12 cellular contexts compared by ENCODE assay signal in genomic region chr12:119593578-119594398, GRCh38. TPM values are rescaled to one million over a fixed set of nuclear protein-coding genes. Genes with fewer than 3 reads are reported as not detected.
DNase-seq lines count a peak whose midpoint lies in the region; ATAC-seq and TF ChIP-seq lines count a peak whose summit lies in the region.
"Had no signal": no experiment of that assay in that cellular context is flagged by ENCODE, and none has a peak within 500 bp of the region (broad histone marks: within the 10 kb centered on the region; RNA-seq: fewer than 3 reads in every experiment).

Gene TMEM233 (plus strand): TSS chr12:119593774. CDS start chr12:119593849, 75 bp downstream.

- intact Hi-C loops in Right ventricle myocardium inferior (cut with DNase I) (no loop called here), cardiac septum (cut with DNase I) (no loop called here)

- H3K4me1 Mint-ChIP-seq in glutamatergic neuron (ENCODE audit: low read depth, unreplicated experiment) (peaks cover 2% of the 10 kb centered on the region), nephron (peaks cover 20% of the 10 kb centered on the region)

- H3K4me3 Mint-ChIP-seq in glutamatergic neuron (ENCODE audit: unreplicated experiment) (peak within 1 kb of the TSS; percentile 96), nephron (peak within 1 kb of the TSS; percentile 73 to 85 (median 83))

- peak; percentile 37 for ATAC-seq in Right ventricle myocardium inferior
- ATAC-seq: activated CD4-positive, CD25-positive, alpha-beta regulatory T cell treated with anti-CD3 and anti-CD28 coated beads, Interleukin-2, amount 50 U/mL, for 24 hours had no signal

- H3K27ac Mint-ChIP-seq in glutamatergic neuron (ENCODE audit: unreplicated experiment), result no peak within 1 kb of the TSS
- H3K27ac Mint-ChIP-seq in nephron, result peak within 1 kb of the TSS in 1 of 3 experiments; percentile 25

- peaks cover 39% of the 10 kb centered on the region for H3K27me3 Mint-ChIP-seq in glutamatergic neuron (ENCODE audit: unreplicated experiment)
- peaks cover 88% of the 10 kb centered on the region for H3K27me3 Mint-ChIP-seq in nephron (ENCODE audit: low read depth)

- TF ChIP-seq CTCF in glutamatergic neuron (IDR thresholded peaks at IDR 0.05; ENCODE audit: partially characterized antibody, unreplicated experiment), result no peak
- TF ChIP-seq CTCF in nephron (IDR thresholded peaks at IDR 0.05; ENCODE audit: unreplicated experiment in 3 of 3), result no peak
- TF ChIP-seq CTCF in GM10248 (IDR thresholded peaks at IDR 0.05; ENCODE audit: control extremely low read depth, extremely low read depth, low read depth, missing control alignments), result no peak

- H3K9me3 Mint-ChIP-seq in glutamatergic neuron (ENCODE audit: unreplicated experiment), result peaks cover 2% of the 10 kb centered on the region
- H3K9me3 Mint-ChIP-seq in nephron, result peaks cover 3% of the 10 kb centered on the region

- POLR2A ChIA-PET in GM10248 (lab: Yijun Ruan, JAX), result no interaction called here

- H3K36me3 Mint-ChIP-seq in glutamatergic neuron (ENCODE audit: unreplicated experiment) (no peaks in the 10 kb centered on the region), nephron (ENCODE audit: low read depth) (no peaks in the 10 kb centered on the region)

- CTCF ChIA-PET in GM10248 (lab: Yijun Ruan, JAX), result interaction anchor here (1.5 kb wide), 1 partner anchor 10 kb away, joined by 3 read pairs; no protein-coding TSS in a partner anchor

- DNase-seq in Right ventricle myocardium inferior (ENCODE audit: missing footprints) (peak; percentile 70), cardiac septum (ENCODE audit: low spot score) (no peak), glutamatergic neuron (peak; percentile 69), OCI-M2 (lab: John Stamatoyannopoulos, UW; ENCODE audit: unreplicated experiment) (no peak), AG20443 (ENCODE audit: low spot score) (no peak), activated gamma-delta T cell (lab: John Stamatoyannopoulos, UW) (no peak), GM10248 (ENCODE audit: extremely low spot score) (no peak)
- DNase-seq: BE2C, brain microvascular endothelial cell, Kasumi-1 had no signal

RNA-seq across cellular contexts. Expression of gene TMEM233, which starts in this region (rescaled TPM):
- total RNA-seq in Right ventricle myocardium inferior (0.22 TPM), cardiac septum (1.2 TPM), glutamatergic neuron (ENCODE audit: unreplicated experiment) (not detected)

Comparison
In these comparisons a context has a peak if more than half of its experiments do, and no peak if none do; other contexts are left out.
1. Peak in DNase-seq and ATAC-seq in Right ventricle myocardium inferior; RNA of the gene not detected or under 1 TPM.
2. Peak in DNase-seq in glutamatergic neuron; RNA of the gene not detected or under 1 TPM.